Comparison of ENCODE assay signal across 12 cellular contexts in genomic region chr13:96020941-96021340, GRCh38.
"Had no signal": no experiment of that assay in that cellular context is flagged by ENCODE, and none has a peak within 500 bp of the region (broad histone marks: within the 10 kb centered on the region; RNA-seq: fewer than 3 reads in every experiment).

No MANE protein-coding gene starts in this region.

- H3K27ac Mint-ChIP-seq: activated naive CD4-positive, alpha-beta T cell treated with anti-CD3 and anti-CD28 coated beads, Interleukin-2, amount 50 U/mL, for 72 hours; activated T-helper 1 cell treated with anti-CD3 and anti-CD28 coated beads, Interleukin-12 subunit alpha, Interleukin-12 subunit beta, Interleukin-2, Interleukin-4 antibody, amounts not matched to agents 30 ng/mL and 10 ng/mL and 1 ng/mL, durations not matched to agents 14 hours and 24 hours and 36 hours; effector memory CD8-positive, alpha-beta T cell; stimulated activated naive CD8-positive, alpha-beta T cell treated with anti-CD3 and anti-CD28 coated beads, Interleukin-15, amount 100 ng/mL, for 72 hours had no signal

- H3K4me3 Mint-ChIP-seq: activated T-helper 1 cell treated with anti-CD3 and anti-CD28 coated beads, Interleukin-12 subunit alpha, Interleukin-12 subunit beta, Interleukin-2, Interleukin-4 antibody, amounts not matched to agents 30 ng/mL and 10 ng/mL and 1 ng/mL, durations not matched to agents 14 hours and 24 hours and 36 hours; effector memory CD8-positive, alpha-beta T cell; stimulated activated naive CD8-positive, alpha-beta T cell treated with anti-CD3 and anti-CD28 coated beads, Interleukin-15, amount 100 ng/mL, for 72 hours had no signal

- H3K9me3 Mint-ChIP-seq: activated T-helper 1 cell treated with anti-CD3 and anti-CD28 coated beads, Interleukin-12 subunit alpha, Interleukin-12 subunit beta, Interleukin-2, Interleukin-4 antibody, amounts not matched to agents 30 ng/mL and 10 ng/mL and 1 ng/mL, durations not matched to agents 14 hours and 24 hours and 36 hours; effector memory CD8-positive, alpha-beta T cell had no signal

- H3K4me1 Mint-ChIP-seq: stimulated activated naive CD8-positive, alpha-beta T cell treated with anti-CD3 and anti-CD28 coated beads, Interleukin-15, amount 100 ng/mL, for 72 hours had no signal

- H3K27me3 Mint-ChIP-seq: effector memory CD8-positive, alpha-beta T cell; stimulated activated naive CD8-positive, alpha-beta T cell treated with anti-CD3 and anti-CD28 coated beads, Interleukin-15, amount 100 ng/mL, for 72 hours had no signal

- H3K36me3 Mint-ChIP-seq: activated naive CD4-positive, alpha-beta T cell treated with anti-CD3 and anti-CD28 coated beads, Interleukin-2, amount 50 U/mL, for 72 hours had no signal

- ATAC-seq: activated naive CD4-positive, alpha-beta T cell treated with anti-CD3 and anti-CD28 coated beads, Interleukin-2, amount 50 U/mL, for 72 hours; effector memory CD8-positive, alpha-beta T cell had no signal

- DNase-seq: activated CD4-positive, alpha-beta T cell treated with anti-CD3 and anti-CD28 coated beads, Interleukin-2, amount 50 U/mL, for 4 hours; activated gamma-delta T cell treated with Interleukin-2 at 50 U/mL for 16 hours; adrenal gland; dermis blood vessel endothelial cell; effector memory CD8-positive, alpha-beta T cell; midbrain; stimulated activated naive CD8-positive, alpha-beta T cell treated with anti-CD3 and anti-CD28 coated beads, Interleukin-15, amount 100 ng/mL, for 72 hours; T-helper 2 cell; transverse colon; uterus had no signal
